Comparison of ENCODE assay signal across 12 cellular contexts in the genomic region with DNA sequence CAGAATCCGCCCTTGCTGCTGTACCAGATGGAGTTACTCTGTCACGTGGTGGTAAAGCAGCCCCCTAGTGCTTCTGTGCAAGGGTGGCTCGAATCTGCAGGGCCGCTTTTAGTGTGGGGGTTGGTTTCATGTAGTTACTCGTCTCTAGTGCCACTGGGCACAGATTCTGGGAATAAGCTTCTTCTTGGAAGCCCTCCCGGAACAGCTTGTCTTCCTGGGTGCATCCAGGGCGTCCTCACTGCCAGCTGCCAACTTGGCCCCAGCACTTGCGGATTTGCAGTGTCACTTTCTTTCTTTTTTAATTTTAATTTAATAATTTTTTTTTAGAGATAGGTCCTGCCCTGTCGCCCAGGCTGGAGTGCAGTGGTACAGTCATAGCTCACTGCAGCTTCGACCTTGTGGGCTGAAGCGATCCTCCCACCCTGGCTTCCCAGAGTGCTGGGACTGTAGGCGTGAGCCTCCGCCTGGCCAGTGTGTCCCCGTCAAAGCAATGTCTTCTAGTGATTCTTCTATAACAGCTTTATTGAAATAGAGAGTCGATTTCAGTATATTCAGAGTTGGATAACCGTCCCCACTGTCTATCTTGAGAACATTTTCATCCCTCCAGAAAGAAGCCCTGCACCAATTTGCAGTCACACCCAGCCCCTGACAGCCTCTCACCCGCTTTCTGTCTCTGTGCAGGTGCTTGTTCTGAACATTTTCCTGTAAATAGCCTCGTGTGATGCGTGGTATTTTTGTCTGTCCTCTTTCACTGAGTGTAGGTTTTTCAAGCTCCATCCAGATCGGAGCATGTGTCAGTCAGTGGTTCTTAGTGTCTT. TPM values are rescaled to one million over a fixed set of nuclear protein-coding genes. Genes with fewer than 3 reads are reported as not detected.
DNase-seq lines count a peak whose midpoint lies in the region; ATAC-seq and TF ChIP-seq lines count a peak whose summit lies in the region.
"Had no signal": no experiment of that assay in that cellular context is flagged by ENCODE, and none has a peak within 500 bp of the region (broad histone marks: within the 10 kb centered on the region; RNA-seq: fewer than 3 reads in every experiment).

No MANE protein-coding gene starts in this region.

- peaks cover 97% of the 10 kb centered on the region for H3K79me2 ChIP-seq in mammary epithelial cell (ENCODE audit: insufficient read depth, low read length)
- 0 out of 2 replicates have a peak, but pooled peaks cover 2% of the 10 kb centered on the region for H3K79me2 ChIP-seq in PC-3 (ENCODE audit: low read length)

- BruUV-seq in mammary epithelial cell (replicated peaks; lab: Mats Ljungman, UMichigan): no TSS peak
- no TSS peak for BruUV-seq in PC-3 (replicated peaks; lab: Mats Ljungman, UMichigan)

- in situ Hi-C loops in mammary epithelial cell (cut with MboI; ENCODE audit: low sequenced_read_pairs in 2 of 2): loop anchor here in 1 of 2 donors (25.0 kb wide), 1 partner anchor 114 kb away; a partner anchor contains a TSS

- H3K36me3 ChIP-seq in WERI-Rb-1 (peaks cover 98% of the 10 kb centered on the region), heart left ventricle (peaks cover 0 to 99% (median 84%) of the 10 kb centered on the region in 9 donors), prostate gland (peaks cover 0 to 4% of the 10 kb centered on the region in 2 donors), mammary epithelial cell (ENCODE audit: insufficient read depth, low read length) (peaks cover 82% of the 10 kb centered on the region), PC-3 (ENCODE audit: low read depth, low read length) (peaks cover 76% of the 10 kb centered on the region)

- H3K27me3 ChIP-seq in WERI-Rb-1 (ENCODE audit: insufficient read depth, low read depth, severe bottlenecking): no peaks in the 10 kb centered on the region
- no peaks in the 10 kb centered on the region for H3K27me3 ChIP-seq in heart left ventricle
- H3K27me3 ChIP-seq in prostate gland (replicated peaks; ENCODE audit: insufficient read depth): no peaks in the 10 kb centered on the region
- no peaks in the 10 kb centered on the region for H3K27me3 ChIP-seq in mammary epithelial cell (ENCODE audit: insufficient read depth, low read length)
- no peaks in the 10 kb centered on the region for H3K27me3 ChIP-seq in PC-3 (ENCODE audit: low read length)

- DNase-seq in WERI-Rb-1 (peak; percentile 35), heart left ventricle (peak; percentile 8 to 50 (median 39)), prostate gland (ENCODE audit: low spot score) (peak; percentile 79), mammary epithelial cell (no peak), DMS79 treated with DMSO at 0.1 percent for 48 hours (lab: John Stamatoyannopoulos, UW) (no peak), PC-3 (no peak), foreskin melanocyte (no peak)
- DNase-seq: activated CD8-positive, alpha-beta memory T cell treated with anti-CD3 and anti-CD28 coated beads for 24 hours; dermis blood vessel endothelial cell; RPMI8226; T1000 had no signal

- POLR2A ChIA-PET in PC-3 (lab: Charles Lee; ENCODE audit: unreplicated experiment): no interaction called here

- H3K4me2 ChIP-seq in mammary epithelial cell (ENCODE audit: insufficient read depth, low read depth, low read length) (no peak overlapping the region), PC-3 (ENCODE audit: low read length) (no peak overlapping the region)

- dilution Hi-C loops in mammary epithelial cell (cut with HindIII; ENCODE audit: low sequenced_read_pairs): loop anchor here (5.0 kb wide), 1 partner anchor 39 kb away; no protein-coding TSS in a partner anchor

- no peaks in the 10 kb centered on the region for H3F3A ChIP-seq in PC-3 (ENCODE audit: low read length, unreplicated experiment)

- intact Hi-C loops in heart left ventricle (cut with DNase I): loop anchor here in 3 of 10 donors (1.0 to 2.0 kb wide), 3 partner anchors 15 to 18 kb away; no protein-coding TSS in a partner anchor
- intact Hi-C loops in prostate gland (cut with DNase I): loop anchor here (1.0 kb wide), 1 partner anchor 24 kb away; no protein-coding TSS in a partner anchor
- intact Hi-C loops in mammary epithelial cell (cut with micrococcal nuclease): no loop called here
- intact Hi-C loops in PC-3 (cut with micrococcal nuclease): no loop called here

- peak in 1 of 4 donors; percentile 33 for ATAC-seq in heart left ventricle
- ATAC-seq in PC-3: no peak

- CTCF ChIA-PET in mammary epithelial cell (lab: Charles Lee; ENCODE audit: low non-redundant PET) (no interaction called here), PC-3 (lab: Charles Lee) (no interaction called here)

- no peak for TF ChIP-seq CTCF in C4-2B (conservative IDR thresholded peaks at IDR 0.05)
- no peak for TF ChIP-seq CTCF in WERI-Rb-1 (IDR thresholded peaks at IDR 0.05; ENCODE audit: low read depth, low read length)
- no peak for TF ChIP-seq CTCF in heart left ventricle (IDR thresholded peaks at IDR 0.05)
- no peak for TF ChIP-seq CTCF in prostate gland (IDR thresholded peaks at IDR 0.05)
- TF ChIP-seq CTCF in mammary epithelial cell (conservative IDR thresholded peaks at IDR 0.05 in 1 of 2, IDR thresholded peaks at IDR 0.05 in 1 of 2; ENCODE audit: extremely low read depth in 1 of 2, insufficient read depth in 1 of 2, low read depth in 1 of 2, low read length in 2 of 2): no peak
- no peak for TF ChIP-seq CTCF in PC-3 (conservative IDR thresholded peaks at IDR 0.05; ENCODE audit: low read depth, low read length)

- no peak for TF ChIP-seq POLR2A in heart left ventricle (IDR thresholded peaks at IDR 0.05)
- TF ChIP-seq POLR2A in prostate gland (IDR thresholded peaks at IDR 0.05): no peak

- H3K9me3 ChIP-seq in WERI-Rb-1 (ENCODE audit: severe bottlenecking) (no peaks in the 10 kb centered on the region), heart left ventricle (no peaks in the 10 kb centered on the region), prostate gland (no peaks in the 10 kb centered on the region), mammary epithelial cell (replicated peaks; ENCODE audit: insufficient read depth, low read length) (no peaks in the 10 kb centered on the region), PC-3 (ENCODE audit: low read length) (no peaks in the 10 kb centered on the region)

- H3K9ac ChIP-seq in mammary epithelial cell (ENCODE audit: insufficient read depth, low read length) (no peak overlapping the region), PC-3 (ENCODE audit: low read length) (no peak overlapping the region)

- H3K9me2 ChIP-seq in PC-3 (replicated peaks; ENCODE audit: low read length): no peaks in the 10 kb centered on the region

- 59 to 64% (median 62%) methylated on average over 20 of the region's 20 CpGs for WGBS in heart left ventricle, 4 donors
- WGBS in prostate gland: 51% methylated on average over 20 of the region's 20 CpGs
- WGBS in mammary epithelial cell (ENCODE audit: low coverage, missing lambda C conversion rate): 69% methylated on average over 20 of the region's 20 CpGs

- peaks cover 0 to 77% (median 34%) of the 10 kb centered on the region in 12 donors for H3K4me1 ChIP-seq in heart left ventricle
- peaks cover 21% of the 10 kb centered on the region for H3K4me1 ChIP-seq in prostate gland (replicated peaks)
- H3K4me1 ChIP-seq in mammary epithelial cell (ENCODE audit: insufficient read depth, low read length): no peaks in the 10 kb centered on the region
- no peaks in the 10 kb centered on the region for H3K4me1 ChIP-seq in PC-3 (ENCODE audit: insufficient read depth, low read length)

- no peak overlapping the region for H2AFZ ChIP-seq in mammary epithelial cell (ENCODE audit: low read depth, low read length)
- no peak overlapping the region for H2AFZ ChIP-seq in PC-3 (ENCODE audit: low read length)

- H4K20me1 ChIP-seq in mammary epithelial cell (ENCODE audit: insufficient read depth, low read length) (peaks cover 10% of the 10 kb centered on the region), PC-3 (ENCODE audit: low read length) (0 out of 2 replicates have a peak, but pooled peaks cover 4% of the 10 kb centered on the region)

- H3K27ac ChIP-seq in C4-2B: peak overlapping the region; percentile 94
- H3K27ac ChIP-seq in WERI-Rb-1: peak overlapping the region; percentile 67
- H3K27ac ChIP-seq in heart left ventricle: peak overlapping the region in 11 of 12 donors; percentile 29 to 75 (median 58)
- peak overlapping the region; percentile 70 to 74 for H3K27ac ChIP-seq in prostate gland
- no peak overlapping the region for H3K27ac ChIP-seq in mammary epithelial cell (ENCODE audit: insufficient read depth, low read depth, low read length)
- H3K27ac ChIP-seq in PC-3 (ENCODE audit: low read length): no peak overlapping the region

- H3K4me3 ChIP-seq in WERI-Rb-1 (ENCODE audit: low read depth, low read length): no peak overlapping the region
- no peak overlapping the region for H3K4me3 ChIP-seq in heart left ventricle
- peak overlapping the region in 1 of 2 donors; percentile 6 for H3K4me3 ChIP-seq in prostate gland
- H3K4me3 ChIP-seq in mammary epithelial cell (replicated peaks in 1 of 3; ENCODE audit: insufficient read depth in 1 of 3, low read depth in 2 of 3, low read length in 3 of 3): no peak overlapping the region
- H3K4me3 ChIP-seq in PC-3 (ENCODE audit: low read length): no peak overlapping the region

RNA-seq across cellular contexts. Expression of a gene that starts 25.9 kb away (rescaled TPM):
- 100 to 1,000 TPM; 172 to 450 (median 233) TPM for total RNA-seq in heart left ventricle
- polyA plus RNA-seq in heart left ventricle: 100 to 1,000 TPM; 144 to 227 TPM
- total RNA-seq in prostate gland: 100 to 1,000 TPM; 231 to 261 TPM
- 1,000 to 10,000 TPM in 1 of 2 donors, 100 to 1,000 TPM in 1; 475 to 1,432 TPM for total RNA-seq in mammary epithelial cell
- 284 TPM for polyA plus RNA-seq in mammary epithelial cell
- polyA minus RNA-seq in mammary epithelial cell: 595 TPM
- 216 and 245 TPM in 2 replicates for total RNA-seq in PC-3 (2014; rRNA removed)

Comparison
In these comparisons a context has a peak if more than half of its experiments do, and no peak if none do; other contexts are left out.
1. H3K27ac ChIP-seq: peak in C4-2B (single experiment), WERI-Rb-1 (single experiment), heart left ventricle (11 of 12) and prostate gland (2 of 2); none in mammary epithelial cell (single experiment) and PC-3 (single experiment).
2. DNase-seq: peak in WERI-Rb-1 (single experiment), heart left ventricle (5 of 5) and prostate gland (single experiment); none in mammary epithelial cell (single experiment), DMS79 treated with DMSO at 0.1 percent for 48 hours (single experiment), PC-3 (single experiment) and foreskin melanocyte (single experiment).